ENCODE assay signal across 11 cellular contexts in the genomic region with DNA sequence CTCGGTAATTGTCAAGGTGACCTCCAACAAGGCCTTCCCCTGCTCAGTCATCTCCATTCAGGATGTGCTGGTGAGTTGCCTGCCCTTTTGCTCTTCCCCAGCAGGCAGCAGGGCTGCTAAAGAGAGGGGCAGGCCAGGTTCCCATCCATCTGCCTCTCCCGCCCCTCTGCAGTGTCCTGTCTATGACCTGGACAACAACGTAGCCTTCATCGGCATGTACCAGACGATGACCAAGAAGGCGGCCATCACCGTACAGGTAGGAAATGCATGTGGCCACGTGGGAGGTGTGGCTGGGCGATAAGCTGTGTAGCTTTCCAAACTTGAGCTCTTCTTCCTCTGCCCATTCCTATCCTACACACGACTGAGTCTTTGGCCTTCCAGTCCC.
"Had no signal": no experiment of that assay in that cellular context is flagged by ENCODE, and none has a peak within 500 bp of the region (broad histone marks: within the 10 kb centered on the region; RNA-seq: fewer than 3 reads in every experiment).

No MANE protein-coding gene starts in this region.

- H3K27ac Mint-ChIP-seq: activated naive CD4-positive, alpha-beta T cell treated with anti-CD3 and anti-CD28 coated beads, Interleukin-2, amount 50 U/mL, for 24 hours had no signal

- H3K9me3 ChIP-seq: ovary, tibial artery had no signal

- H3K9me3 Mint-ChIP-seq: activated naive CD4-positive, alpha-beta T cell treated with anti-CD3 and anti-CD28 coated beads, Interleukin-2, amount 50 U/mL, for 24 hours; naive B cell had no signal

- DNase-seq: activated CD4-positive, CD25-positive, alpha-beta regulatory T cell treated with anti-CD3 and anti-CD28 coated beads, Interleukin-2, amount 50 U/mL, for 72 hours; brain microvascular endothelial cell; cerebellar nuclear complex; hippocampal formation; naive B cell had no signal

- H3K4me3 ChIP-seq: lung, ovary, skin epidermis, tibial artery had no signal

- H3K27me3 Mint-ChIP-seq: activated naive CD4-positive, alpha-beta T cell treated with anti-CD3 and anti-CD28 coated beads, Interleukin-2, amount 50 U/mL, for 24 hours; naive B cell had no signal

- H3K4me3 Mint-ChIP-seq: activated naive CD4-positive, alpha-beta T cell treated with anti-CD3 and anti-CD28 coated beads, Interleukin-2, amount 50 U/mL, for 24 hours had no signal

- ATAC-seq: esophagus mucosa had no signal

- H3K27ac ChIP-seq: brain microvascular endothelial cell, tibial artery had no signal

- H3K27me3 ChIP-seq: brain microvascular endothelial cell, ovary, tibial artery had no signal

- H3K36me3 ChIP-seq: ovary had no signal

- H3K36me3 Mint-ChIP-seq: activated naive CD4-positive, alpha-beta T cell treated with anti-CD3 and anti-CD28 coated beads, Interleukin-2, amount 50 U/mL, for 24 hours had no signal
